In genomic region chr2:28382755-28383154, GRCh38 we compare ENCODE assay signal across 19 cellular contexts. TPM values are rescaled to one million over a fixed set of nuclear protein-coding genes. Genes with fewer than 3 reads are reported as not detected.
DNase-seq lines count a peak whose midpoint lies in the region; ATAC-seq and TF ChIP-seq lines count a peak whose summit lies in the region.
"Had no signal": no experiment of that assay in that cellular context is flagged by ENCODE, and none has a peak within 500 bp of the region (broad histone marks: within the 10 kb centered on the region; RNA-seq: fewer than 3 reads in every experiment).

No MANE protein-coding gene starts in this region.

- H3K36me3 Mint-ChIP-seq in immature natural killer cell = no peaks in the 10 kb centered on the region
- H3K36me3 Mint-ChIP-seq: naive B cell had no signal

- peaks cover 12% of the 10 kb centered on the region for H3K9me1 ChIP-seq in IMR-90 (ENCODE audit: insufficient read depth, low read length)

- POLR2A ChIA-PET in IMR-90 (lab: Charles Lee; ENCODE audit: unreplicated experiment) = no interaction called here

- intact Hi-C loops in IMR-90 (cut with micrococcal nuclease) = no loop called here

- TF ChIP-seq CTCF in IMR-90 (conservative IDR thresholded peaks at IDR 0.05; ENCODE audit: low read depth, low read length) = no peak

- H4K8ac ChIP-seq in IMR-90 (ENCODE audit: low read depth in 2 of 2, low read length in 2 of 2) (no peak overlapping the region), neuronal stem cell (ENCODE audit: low read depth, low read length) (no peak overlapping the region)

- H3K4me3 ChIP-seq in BLaER1 treated with 17β-estradiol and CSF1 and Interleukin-3, amounts not matched to agents 10 nM and 100 nM = no peak overlapping the region
- no peak overlapping the region for H3K4me3 ChIP-seq in IMR-90 (ENCODE audit: insufficient read depth, low read depth, low read length)
- H3K4me3 ChIP-seq in neuronal stem cell (ENCODE audit: low read length in 2 of 2) = no peak overlapping the region

- DNase-seq in IMR-90 = no peak
- DNase-seq in immature natural killer cell = no peak
- no peak for DNase-seq in neuronal stem cell (ENCODE audit: low spot score)
- no peak for DNase-seq in NCI-H526 treated with DMSO at 0.1 percent for 48 hours (lab: John Stamatoyannopoulos, UW)
- no peak for DNase-seq in activated effector memory CD4-positive, alpha-beta T cell treated with Interleukin-2 at 50 U/mL for 16 hours
- DNase-seq in NCI-H526 (lab: John Stamatoyannopoulos, UW) = no peak
- DNase-seq in NCI-H2081 treated with DMSO at 0.1 percent for 48 hours (lab: John Stamatoyannopoulos, UW) = no peak
- DNase-seq: activated naive CD4-positive, alpha-beta T cell; activated T-cell treated with anti-CD3 and anti-CD28 coated beads, Interleukin-2, amount 50 U/mL, for 4 hours; cerebellar nuclear complex; HCEC 1CT; KG1; MM.1S; naive B cell; NCI-H2081; stimulated activated CD4-positive, alpha-beta T cell treated with anti-CD3 and anti-CD28 coated beads, Interleukin-2, amount 100 ng/mL, for 48 hours; substantia nigra had no signal

- 86% methylated on average over 1 of the region's 7 CpGs; no CpG with 5 or more reads in 1 of the 2 experiments for WGBS in IMR-90 (ENCODE audit: extremely low coverage in 2 of 2, insufficient read length in 1 of 2), 2 experiments
- whole genome bisulfite sequencing in neuronal stem cell (ENCODE audit: extremely low coverage in 2 of 2, insufficient read length in 2 of 2, insufficient replicate concordance in 1 of 2), 2 donors = no CpG with 5 or more reads among the region's 7 CpGs

- H3K18ac ChIP-seq in IMR-90 (ENCODE audit: low read depth, low read length) = no peak overlapping the region
- H3K18ac ChIP-seq in neuronal stem cell (ENCODE audit: low read length) = peak overlapping the region; percentile 76

- H3K23ac ChIP-seq in IMR-90 (ENCODE audit: low read depth, low read length) (no peak overlapping the region), neuronal stem cell (ENCODE audit: low read depth, low read length, poor library complexity) (no peak overlapping the region)

- H3K9ac ChIP-seq in BLaER1 treated with 17β-estradiol and CSF1 and Interleukin-3, amounts not matched to agents 10 nM and 100 nM = no peak overlapping the region; a peak in 1 of 22 replicates
- no peak overlapping the region for H3K9ac ChIP-seq in IMR-90 (ENCODE audit: low read depth, low read length)
- peak overlapping the region; percentile 18 for H3K9ac ChIP-seq in neuronal stem cell (ENCODE audit: low read depth, low read length, poor library complexity)

- H2BK5ac ChIP-seq in IMR-90 (ENCODE audit: low read depth, low read length, poor library complexity, severe bottlenecking) (no peak overlapping the region), neuronal stem cell (ENCODE audit: low read length) (peak overlapping the region; percentile 68)

- H3K79me1 ChIP-seq in IMR-90 (ENCODE audit: low read depth in 1 of 2, low read length in 2 of 2) = no peaks in the 10 kb centered on the region
- no peaks in the 10 kb centered on the region for H3K79me1 ChIP-seq in neuronal stem cell (ENCODE audit: low read depth, low read length)

- peak overlapping the region; percentile 33 for H2AFZ ChIP-seq in IMR-90 (replicated peaks; ENCODE audit: low read length, poor library complexity)
- H2AFZ ChIP-seq in neuronal stem cell (ENCODE audit: low read length) = peak overlapping the region; percentile 66

- no peak overlapping the region for H2BK20ac ChIP-seq in IMR-90 (ENCODE audit: low read depth, low read length)

- no peak for TF ChIP-seq POLR2A in IMR-90 (IDR thresholded peaks at IDR 0.05; ENCODE audit: low read depth, low read length)

- H4K91ac ChIP-seq in IMR-90 (ENCODE audit: insufficient read depth, low read depth, low read length) = no peak overlapping the region
- H4K91ac ChIP-seq in neuronal stem cell (ENCODE audit: low read depth, low read length, poor library complexity) = no peak overlapping the region

- H2BK15ac ChIP-seq in IMR-90 (ENCODE audit: low read depth, low read length) (no peak overlapping the region), neuronal stem cell (ENCODE audit: low read length) (peak overlapping the region; percentile 55)

- H3K14ac ChIP-seq in IMR-90 (replicated peaks; ENCODE audit: low read depth, low read length) (no peak overlapping the region; the same call in 1 of the 2 replicates), neuronal stem cell (ENCODE audit: low read length) (peak overlapping the region; percentile 91)

- BruUV-seq in IMR-90 (replicated peaks; lab: Mats Ljungman, UMichigan) = no TSS peak

- no peak overlapping the region for H3K4me3 Mint-ChIP-seq in immature natural killer cell
- H3K4me3 Mint-ChIP-seq: activated T-cell treated with anti-CD3 and anti-CD28 coated beads, Interleukin-2, amount 50 U/mL, for 4 hours; naive B cell; T-helper 2 cell treated with Interferon-gamma antibody and Interleukin-4, amounts not matched to agents 5 μg/mL and 100 μg/mL, for 36 hours had no signal

- peaks cover 48 to 67% (median 56%) of the 10 kb centered on the region in 10 experiments for H3K4me1 ChIP-seq in BLaER1 treated with 17β-estradiol and CSF1 and Interleukin-3, amounts not matched to agents 10 nM and 100 nM
- H3K4me1 ChIP-seq in IMR-90 (ENCODE audit: control insufficient read depth, insufficient read depth, low read length) = peaks cover 6% of the 10 kb centered on the region
- H3K4me1 ChIP-seq in neuronal stem cell (ENCODE audit: control insufficient read depth in 2 of 2, insufficient read depth in 1 of 2, low read depth in 1 of 2, low read length in 2 of 2) = peaks cover 0 to 12% of the 10 kb centered on the region in 2 donors

- in situ Hi-C loops in IMR-90 (cut with MboI; ENCODE audit: low sequenced_read_pairs) = no loop called here

- H3K4me2 ChIP-seq in BLaER1 treated with 17β-estradiol and CSF1 and Interleukin-3, amounts not matched to agents 10 nM and 100 nM = peak overlapping the region; percentile 2 to 80 (median 74); a peak in 18 of 22 replicates
- H3K4me2 ChIP-seq in IMR-90 (ENCODE audit: low read depth, low read length) (no peak overlapping the region), neuronal stem cell (ENCODE audit: insufficient read depth, low read length, poor library complexity, severe bottlenecking) (no peak overlapping the region)

- no peak for TF ChIP-seq RAD21 in IMR-90 (IDR thresholded peaks at IDR 0.05; ENCODE audit: low read length)

- H4K20me1 ChIP-seq in BLaER1 treated with 17β-estradiol and CSF1 and Interleukin-3, amounts not matched to agents 10 nM and 100 nM = no peaks in the 10 kb centered on the region
- H4K20me1 ChIP-seq in IMR-90 (ENCODE audit: insufficient read depth, low read length) = no peaks in the 10 kb centered on the region

- no peak overlapping the region; the same call in 1 of the 2 replicates for H2AK5ac ChIP-seq in IMR-90 (ENCODE audit: low read depth, low read length)
- H2AK5ac ChIP-seq in neuronal stem cell (ENCODE audit: low read depth, low read length) = peak overlapping the region; percentile 45

- H3K56ac ChIP-seq in IMR-90 (ENCODE audit: extremely low read depth, insufficient read depth, low read length) = no peak overlapping the region

- peak overlapping the region in 6 of 11 experiments; percentile 13 to 49 (median 37); a peak in 7 of 22 replicates for H3K27ac ChIP-seq in BLaER1 treated with 17β-estradiol and CSF1 and Interleukin-3, amounts not matched to agents 10 nM and 100 nM
- H3K27ac ChIP-seq in IMR-90 (ENCODE audit: insufficient read depth, low read length) (no peak overlapping the region), neuronal stem cell (replicated peaks; ENCODE audit: low read length) (no peak overlapping the region)

- H2BK12ac ChIP-seq in neuronal stem cell (ENCODE audit: low read length) = peak overlapping the region; percentile 77

- no peak for ATAC-seq in IMR-90 (ENCODE audit: low read depth)
- ATAC-seq: activated T-cell treated with anti-CD3 and anti-CD28 coated beads, Interleukin-2, amount 50 U/mL, for 4 hours had no signal

- peaks cover 49 to 57% of the 10 kb centered on the region in 2 donors for H3K4me1 Mint-ChIP-seq in immature natural killer cell

- no peak overlapping the region for H2AK9ac ChIP-seq in IMR-90 (replicated peaks; ENCODE audit: low read depth, low read length, poor library complexity)

- no peaks in the 10 kb centered on the region for H3K36me3 ChIP-seq in BLaER1 treated with 17β-estradiol and CSF1 and Interleukin-3, amounts not matched to agents 10 nM and 100 nM
- H3K36me3 ChIP-seq in IMR-90 (ENCODE audit: control insufficient read depth, insufficient read depth, low read length) (no peaks in the 10 kb centered on the region), neuronal stem cell (replicated peaks in 1 of 2; ENCODE audit: control insufficient read depth in 2 of 2, insufficient read depth in 2 of 2, low read length in 2 of 2) (no peaks in the 10 kb centered on the region)

- no peaks in the 10 kb centered on the region for H3K27me3 ChIP-seq in BLaER1 treated with 17β-estradiol and CSF1 and Interleukin-3, amounts not matched to agents 10 nM and 100 nM
- peaks cover 4% of the 10 kb centered on the region; the same call in 1 of the 2 replicates for H3K27me3 ChIP-seq in IMR-90 (ENCODE audit: control insufficient read depth, insufficient read depth, low read length)
- H3K27me3 ChIP-seq in neuronal stem cell (ENCODE audit: control insufficient read depth in 3 of 3, insufficient read depth in 3 of 3, low read depth in 1 of 3, low read length in 3 of 3) = peaks cover 0 to 19% (median 0%) of the 10 kb centered on the region in 3 experiments

- peak overlapping the region in 4 of 6 donors; percentile 34 to 57 (median 48) for H3K27ac Mint-ChIP-seq in immature natural killer cell
- H3K27ac Mint-ChIP-seq: T-helper 2 cell treated with Interferon-gamma antibody and Interleukin-4, amounts not matched to agents 5 μg/mL and 100 μg/mL, for 36 hours had no signal

- H3K4ac ChIP-seq in IMR-90 (ENCODE audit: low read depth, low read length) (peak overlapping the region; percentile 13; the same call in 1 of the 2 replicates), neuronal stem cell (ENCODE audit: low read length) (peak overlapping the region; percentile 59)

- dilution Hi-C loops in IMR-90 (cut with HindIII; ENCODE audit: low sequenced_read_pairs, unreplicated experiment) = no loop called here

- H3K27me3 Mint-ChIP-seq in immature natural killer cell (ENCODE audit: low read depth in 3 of 3) = peaks cover 0 to 4% (median 2%) of the 10 kb centered on the region in 3 donors

- H3K9me3 ChIP-seq in BLaER1 treated with 17β-estradiol and CSF1 and Interleukin-3, amounts not matched to agents 10 nM and 100 nM (replicated peaks in 1 of 11) = no peaks in the 10 kb centered on the region
- H3K9me3 ChIP-seq in IMR-90 (ENCODE audit: control insufficient read depth, insufficient read depth, low read length) (no peaks in the 10 kb centered on the region), neuronal stem cell (replicated peaks in 1 of 2; ENCODE audit: control insufficient read depth in 2 of 2, insufficient read depth in 1 of 2, low read depth in 1 of 2, low read length in 2 of 2) (no peaks in the 10 kb centered on the region)

- no peaks in the 10 kb centered on the region for H3K9me3 Mint-ChIP-seq in immature natural killer cell
- H3K9me3 Mint-ChIP-seq: activated T-cell treated with anti-CD3 and anti-CD28 coated beads, Interleukin-2, amount 50 U/mL, for 4 hours; naive B cell; T-helper 2 cell treated with Interferon-gamma antibody and Interleukin-4, amounts not matched to agents 5 μg/mL and 100 μg/mL, for 36 hours had no signal

- no peak overlapping the region for H4K5ac ChIP-seq in IMR-90 (ENCODE audit: low read depth, low read length)

- no peak overlapping the region; the same call in 1 of the 2 replicates for H2BK120ac ChIP-seq in IMR-90 (ENCODE audit: low read depth, low read length)
- H2BK120ac ChIP-seq in neuronal stem cell (ENCODE audit: low read depth, low read length) = no peak overlapping the region

- CTCF ChIA-PET in IMR-90 (lab: Yijun Ruan, JAX) = no interaction called here

RNA-seq across cellular contexts. Expression of gene FOSL2, which starts 9.9 kb away (rescaled TPM):
- total RNA-seq in IMR-90 (2012; rRNA removed) = 31.4 and 32.2 TPM in 2 replicates
- 46.3 and 51.1 TPM in 2 replicates for polyA plus RNA-seq in IMR-90 (2012; rRNA removed)
- 52.1 and 52.3 TPM in 2 replicates for polyA plus RNA-seq in IMR-90 (2012; cell fraction: cytosol; rRNA removed)
- polyA plus RNA-seq in IMR-90 (2012; cell fraction: nucleus; rRNA removed; ENCODE audit: low replicate concordance) = 91.1 and 119 TPM in 2 replicates
- 10 to 100 TPM; 27.2 to 54.3 (median 28.7) TPM for polyA plus RNA-seq in immature natural killer cell
- 6.6 TPM for polyA plus RNA-seq in neuronal stem cell (2013, experiment 1 of 2)
- 6.6 TPM for polyA plus RNA-seq in neuronal stem cell (2013, experiment 2 of 2)

Comparison
In these comparisons a context has a peak if more than half of its experiments do, and no peak if none do; other contexts are left out.
1. H3K27ac ChIP-seq: peak in BLaER1 treated with 17β-estradiol and CSF1 and Interleukin-3, amounts not matched to agents 10 nM and 100 nM (6 of 11); none in IMR-90 (single experiment) and neuronal stem cell (single experiment).
2. H3K4me2 ChIP-seq: peak in BLaER1 treated with 17β-estradiol and CSF1 and Interleukin-3, amounts not matched to agents 10 nM and 100 nM (11 of 11); none in IMR-90 (single experiment) and neuronal stem cell (single experiment).